8 cellular contexts compared by ENCODE assay signal in the genomic region with DNA sequence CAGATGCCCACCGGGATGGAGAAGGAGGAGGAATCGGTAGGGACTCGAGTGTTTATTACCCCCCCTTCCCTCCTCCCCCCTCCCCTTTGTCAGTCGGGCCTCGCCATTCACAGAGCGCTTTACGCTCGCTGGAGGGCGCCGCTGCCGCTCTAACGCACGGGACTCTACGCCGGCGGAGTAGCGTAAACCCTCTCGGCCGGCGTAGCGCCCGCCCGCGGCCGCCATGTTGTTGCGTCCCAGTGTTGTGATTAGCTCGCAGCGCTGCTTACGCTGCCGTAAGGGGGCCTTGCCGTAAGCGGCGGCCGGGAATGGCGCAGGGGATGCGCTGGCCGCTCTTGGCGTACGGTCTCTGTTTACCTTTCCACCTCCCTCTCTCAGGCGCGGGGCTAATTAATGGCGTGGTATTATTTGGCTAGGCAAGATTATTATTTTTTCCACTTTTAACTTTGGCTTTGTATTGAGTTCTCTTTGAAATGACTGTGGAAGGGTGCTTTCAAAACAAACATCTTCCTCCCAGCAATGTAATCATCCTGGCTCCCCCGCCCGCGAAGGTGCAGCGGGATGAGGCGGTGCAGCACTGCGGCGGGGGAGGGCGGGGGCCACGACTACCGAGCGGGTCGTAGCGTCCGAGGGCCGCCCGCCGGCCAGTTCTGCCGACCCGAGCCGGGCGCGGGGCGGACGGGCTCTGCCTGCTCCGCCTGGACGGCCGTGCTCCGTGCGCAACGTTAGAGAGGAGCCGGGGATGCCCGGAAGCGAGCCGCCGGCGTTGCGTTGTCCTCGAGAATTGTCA. TPM values are rescaled to one million over a fixed set of nuclear protein-coding genes. Genes with fewer than 3 reads are reported as not detected.
DNase-seq lines count a peak whose midpoint lies in the region; ATAC-seq and TF ChIP-seq lines count a peak whose summit lies in the region.

No MANE protein-coding gene starts in this region.

- peaks cover 19% of the 10 kb centered on the region for H3K36me3 Mint-ChIP-seq in dendritic cell treated with granulocyte-macrophage colony-stimulating factor and Interleukin-4, amounts not matched to agents 40 ng/mL and 50 ng/mL, for 4 days (ENCODE audit: low read depth)

- TF ChIP-seq CTCF in C4-2B (conservative IDR thresholded peaks at IDR 0.05) (peak; percentile 34), left lung (IDR thresholded peaks at IDR 0.05) (peak in 1 of 2 donors; percentile 10)

- peaks cover 25% of the 10 kb centered on the region for H3K4me1 Mint-ChIP-seq in dendritic cell treated with granulocyte-macrophage colony-stimulating factor and Interleukin-4, amounts not matched to agents 40 ng/mL and 50 ng/mL, for 4 days (ENCODE audit: low read depth)

- H3K27me3 ChIP-seq in left lung = no peaks in the 10 kb centered on the region

- no peaks in the 10 kb centered on the region for H3K36me3 ChIP-seq in left lung

- H3K27ac ChIP-seq in C4-2B (peak overlapping the region; percentile 90), left lung (peak overlapping the region; percentile 99 to 100)

- no peaks in the 10 kb centered on the region for H3K9me3 Mint-ChIP-seq in dendritic cell treated with granulocyte-macrophage colony-stimulating factor and Interleukin-4, amounts not matched to agents 40 ng/mL and 50 ng/mL, for 4 days

- peak; percentile 84 for DNase-seq in NCI-H748 treated with DMSO at 0.1 percent for 48 hours (lab: John Stamatoyannopoulos, UW)
- peak; percentile 90 to 91 for DNase-seq in activated CD4-positive, alpha-beta T cell treated with anti-CD3 and anti-CD28 coated beads, Interleukin-2, amount 50 U/mL, for 4 hours
- peak; percentile 94 to 99 for DNase-seq in left lung
- DNase-seq in stimulated activated CD4-positive, alpha-beta T cell treated with anti-CD3 and anti-CD28 coated beads, Interleukin-2, amount 100 ng/mL, for 4 hours (ENCODE audit: low read depth) = peak; percentile 89

- intact Hi-C loops in dendritic cell treated with granulocyte-macrophage colony-stimulating factor and Interleukin-4, amounts not matched to agents 40 ng/mL and 50 ng/mL, for 4 days (cut with micrococcal nuclease) = loop anchor here (1.0 to 2.0 kb wide), 2 partner anchors 14 to 31 kb away; no protein-coding TSS in a partner anchor
- intact Hi-C loops in left lung (cut with DNase I) = loop anchor here in 1 of 2 donors (10.0 kb wide), 1 partner anchor 339 kb away; no protein-coding TSS in a partner anchor

- no peaks in the 10 kb centered on the region for H3K9me3 ChIP-seq in left lung

- peaks cover 10 to 64% of the 10 kb centered on the region in 2 donors for H3K4me1 ChIP-seq in left lung

- peak overlapping the region; percentile 98 for H3K27ac Mint-ChIP-seq in dendritic cell treated with granulocyte-macrophage colony-stimulating factor and Interleukin-4, amounts not matched to agents 40 ng/mL and 50 ng/mL, for 4 days

- peak overlapping the region; percentile 95 to 98 for H3K4me3 ChIP-seq in left lung

- ATAC-seq in GM19438 (IDR thresholded peaks at IDR 0.05; ENCODE audit: low read depth, unreplicated experiment) = peak; percentile 39
- ATAC-seq in HG03571 (IDR thresholded peaks at IDR 0.05; ENCODE audit: unreplicated experiment) = peak; percentile 52
- peak; percentile 84 for ATAC-seq in left lung

- no peaks in the 10 kb centered on the region for H3K27me3 Mint-ChIP-seq in dendritic cell treated with granulocyte-macrophage colony-stimulating factor and Interleukin-4, amounts not matched to agents 40 ng/mL and 50 ng/mL, for 4 days

- H3K4me3 Mint-ChIP-seq in dendritic cell treated with granulocyte-macrophage colony-stimulating factor and Interleukin-4, amounts not matched to agents 40 ng/mL and 50 ng/mL, for 4 days = peak overlapping the region; percentile 83

RNA-seq across cellular contexts. Expression of gene EPC2, which starts 0.8 kb away (rescaled TPM):
- 10 to 100 TPM; 28.7 to 30.6 TPM for total RNA-seq in left lung

Comparison
In these comparisons a context has a peak if more than half of its experiments do, and no peak if none do; other contexts are left out.
1. Peak in every context shown above with its lines: DNase-seq, ATAC-seq, H3K4me3 ChIP-seq and H3K27ac ChIP-seq.